1 cellular context compared by ENCODE assay signal in genomic region chr19:45817010-45817724, GRCh38.
TF ChIP-seq lines count a peak whose summit lies in the region.

No MANE protein-coding gene starts in this region.

TF ChIP-seq in GM12878, 131 proteins besides CTCF, POLR2A, EP300 and RAD21 (continued from another document):
- TF ChIP-seq, protein P1, sequence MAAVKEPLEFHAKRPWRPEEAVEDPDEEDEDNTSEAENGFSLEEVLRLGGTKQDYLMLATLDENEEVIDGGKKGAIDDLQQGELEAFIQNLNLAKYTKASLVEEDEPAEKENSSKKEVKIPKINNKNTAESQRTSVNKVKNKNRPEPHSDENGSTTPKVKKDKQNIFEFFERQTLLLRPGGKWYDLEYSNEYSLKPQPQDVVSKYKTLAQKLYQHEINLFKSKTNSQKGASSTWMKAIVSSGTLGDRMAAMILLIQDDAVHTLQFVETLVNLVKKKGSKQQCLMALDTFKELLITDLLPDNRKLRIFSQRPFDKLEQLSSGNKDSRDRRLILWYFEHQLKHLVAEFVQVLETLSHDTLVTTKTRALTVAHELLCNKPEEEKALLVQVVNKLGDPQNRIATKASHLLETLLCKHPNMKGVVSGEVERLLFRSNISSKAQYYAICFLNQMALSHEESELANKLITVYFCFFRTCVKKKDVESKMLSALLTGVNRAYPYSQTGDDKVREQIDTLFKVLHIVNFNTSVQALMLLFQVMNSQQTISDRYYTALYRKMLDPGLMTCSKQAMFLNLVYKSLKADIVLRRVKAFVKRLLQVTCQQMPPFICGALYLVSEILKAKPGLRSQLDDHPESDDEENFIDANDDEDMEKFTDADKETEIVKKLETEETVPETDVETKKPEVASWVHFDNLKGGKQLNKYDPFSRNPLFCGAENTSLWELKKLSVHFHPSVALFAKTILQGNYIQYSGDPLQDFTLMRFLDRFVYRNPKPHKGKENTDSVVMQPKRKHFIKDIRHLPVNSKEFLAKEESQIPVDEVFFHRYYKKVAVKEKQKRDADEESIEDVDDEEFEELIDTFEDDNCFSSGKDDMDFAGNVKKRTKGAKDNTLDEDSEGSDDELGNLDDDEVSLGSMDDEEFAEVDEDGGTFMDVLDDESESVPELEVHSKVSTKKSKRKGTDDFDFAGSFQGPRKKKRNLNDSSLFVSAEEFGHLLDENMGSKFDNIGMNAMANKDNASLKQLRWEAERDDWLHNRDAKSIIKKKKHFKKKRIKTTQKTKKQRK (IDR thresholded peaks at IDR 0.05; ENCODE audit: low read depth, low read length) = no peak
- peak; percentile 72 for TF ChIP-seq FOXM1 (IDR thresholded peaks at IDR 0.05; ENCODE audit: low read depth, low read length)
- TF ChIP-seq LARP7 (IDR thresholded peaks at IDR 0.05) = no peak
- no peak for TF ChIP-seq RELB (IDR thresholded peaks at IDR 0.05; ENCODE audit: low read depth)
- TF ChIP-seq IRF4 (IDR thresholded peaks at IDR 0.05; ENCODE audit: low read depth, low read length) = 0 out of 2 replicates have a peak, but pooled peaks have one; percentile 11
- TF ChIP-seq, protein P2, sequence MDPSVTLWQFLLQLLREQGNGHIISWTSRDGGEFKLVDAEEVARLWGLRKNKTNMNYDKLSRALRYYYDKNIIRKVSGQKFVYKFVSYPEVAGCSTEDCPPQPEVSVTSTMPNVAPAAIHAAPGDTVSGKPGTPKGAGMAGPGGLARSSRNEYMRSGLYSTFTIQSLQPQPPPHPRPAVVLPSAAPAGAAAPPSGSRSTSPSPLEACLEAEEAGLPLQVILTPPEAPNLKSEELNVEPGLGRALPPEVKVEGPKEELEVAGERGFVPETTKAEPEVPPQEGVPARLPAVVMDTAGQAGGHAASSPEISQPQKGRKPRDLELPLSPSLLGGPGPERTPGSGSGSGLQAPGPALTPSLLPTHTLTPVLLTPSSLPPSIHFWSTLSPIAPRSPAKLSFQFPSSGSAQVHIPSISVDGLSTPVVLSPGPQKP (IDR thresholded peaks at IDR 0.05; ENCODE audit: low read depth, low read length) = no peak; the same call in 1 of the 2 replicates
